Comparison of ENCODE assay signal across 9 cellular contexts in genomic region chr4:77126844-77127614, GRCh38.
A peak's percentile ranks its signal among the peaks of the same experiment; 100 is the strongest.
DNase-seq lines count a peak whose midpoint lies in the region; ATAC-seq and TF ChIP-seq lines count a peak whose summit lies in the region.
"Had no signal": no experiment of that assay in that cellular context is flagged by ENCODE, and none has a peak within 500 bp of the region (broad histone marks: within the 10 kb centered on the region; RNA-seq: fewer than 3 reads in every experiment).

No MANE protein-coding gene starts in this region.

- H3K36me3 ChIP-seq in tibial artery = no peaks in the 10 kb centered on the region

- H3K4me3 Mint-ChIP-seq in memory B cell = peak overlapping the region; percentile 42

- H3K36me3 Mint-ChIP-seq in memory B cell = no peaks in the 10 kb centered on the region

- no peaks in the 10 kb centered on the region for H3K27me3 Mint-ChIP-seq in memory B cell

- TF ChIP-seq CTCF in tibial artery (IDR thresholded peaks at IDR 0.05) = no peak

- intact Hi-C loops in tibial artery (cut with DNase I; ENCODE audit: low total_unique reads) = no loop called here

- H3K4me1 ChIP-seq in tibial artery = no peaks in the 10 kb centered on the region

- H3K9me3 Mint-ChIP-seq in memory B cell = peaks cover 5% of the 10 kb centered on the region

- no peak for TF ChIP-seq POLR2A in GM18505 (IDR thresholded peaks at IDR 0.05; ENCODE audit: borderline replicate concordance, extremely low read depth, insufficient read depth, insufficient read length)

- ATAC-seq in GM18505 (IDR thresholded peaks at IDR 0.05; ENCODE audit: unreplicated experiment) (peak; percentile 83), HG02642 (IDR thresholded peaks at IDR 0.05; ENCODE audit: poor library complexity, unreplicated experiment) (peak; percentile 85), memory B cell (ENCODE audit: low read depth) (peak; percentile 93)

- peak; percentile 81 for DNase-seq in NAMALWA (ENCODE audit: low spot score)
- peak in 1 of 2 donors; percentile 21 for DNase-seq in memory B cell (ENCODE audit: low spot score in 2 of 2)
- DNase-seq in NCI-H1694 treated with DMSO at 0.1 percent for 48 hours (lab: John Stamatoyannopoulos, UW) = no peak
- no peak for DNase-seq in NCI-H446 treated with DMSO at 0.1 percent for 48 hours (lab: John Stamatoyannopoulos, UW)
- DNase-seq in tibial artery = no peak
- DNase-seq in DMS153 treated with DMSO at 0.1 percent for 48 hours (lab: John Stamatoyannopoulos, UW; ENCODE audit: unreplicated experiment) = no peak
- DNase-seq: posterior cingulate gyrus had no signal

- no peak overlapping the region for H3K27ac ChIP-seq in tibial artery

- H3K9me3 ChIP-seq in tibial artery = no peaks in the 10 kb centered on the region

- H3K27me3 ChIP-seq in tibial artery = no peaks in the 10 kb centered on the region

- H3K4me1 Mint-ChIP-seq in memory B cell = peaks cover 37% of the 10 kb centered on the region

- H3K27ac Mint-ChIP-seq in memory B cell = peak overlapping the region; percentile 90

- no peak overlapping the region for H3K4me3 ChIP-seq in tibial artery
